Comparison of ENCODE assay signal across 1 cellular context in genomic region chr9:72997387-72997995, GRCh38.
TF ChIP-seq lines count a peak whose summit lies in the region.

No MANE protein-coding gene starts in this region.

TF ChIP-seq in A549, 52 proteins besides CTCF, POLR2A, EP300 and RAD21 (continued from another document):
- TF ChIP-seq, protein P1, sequence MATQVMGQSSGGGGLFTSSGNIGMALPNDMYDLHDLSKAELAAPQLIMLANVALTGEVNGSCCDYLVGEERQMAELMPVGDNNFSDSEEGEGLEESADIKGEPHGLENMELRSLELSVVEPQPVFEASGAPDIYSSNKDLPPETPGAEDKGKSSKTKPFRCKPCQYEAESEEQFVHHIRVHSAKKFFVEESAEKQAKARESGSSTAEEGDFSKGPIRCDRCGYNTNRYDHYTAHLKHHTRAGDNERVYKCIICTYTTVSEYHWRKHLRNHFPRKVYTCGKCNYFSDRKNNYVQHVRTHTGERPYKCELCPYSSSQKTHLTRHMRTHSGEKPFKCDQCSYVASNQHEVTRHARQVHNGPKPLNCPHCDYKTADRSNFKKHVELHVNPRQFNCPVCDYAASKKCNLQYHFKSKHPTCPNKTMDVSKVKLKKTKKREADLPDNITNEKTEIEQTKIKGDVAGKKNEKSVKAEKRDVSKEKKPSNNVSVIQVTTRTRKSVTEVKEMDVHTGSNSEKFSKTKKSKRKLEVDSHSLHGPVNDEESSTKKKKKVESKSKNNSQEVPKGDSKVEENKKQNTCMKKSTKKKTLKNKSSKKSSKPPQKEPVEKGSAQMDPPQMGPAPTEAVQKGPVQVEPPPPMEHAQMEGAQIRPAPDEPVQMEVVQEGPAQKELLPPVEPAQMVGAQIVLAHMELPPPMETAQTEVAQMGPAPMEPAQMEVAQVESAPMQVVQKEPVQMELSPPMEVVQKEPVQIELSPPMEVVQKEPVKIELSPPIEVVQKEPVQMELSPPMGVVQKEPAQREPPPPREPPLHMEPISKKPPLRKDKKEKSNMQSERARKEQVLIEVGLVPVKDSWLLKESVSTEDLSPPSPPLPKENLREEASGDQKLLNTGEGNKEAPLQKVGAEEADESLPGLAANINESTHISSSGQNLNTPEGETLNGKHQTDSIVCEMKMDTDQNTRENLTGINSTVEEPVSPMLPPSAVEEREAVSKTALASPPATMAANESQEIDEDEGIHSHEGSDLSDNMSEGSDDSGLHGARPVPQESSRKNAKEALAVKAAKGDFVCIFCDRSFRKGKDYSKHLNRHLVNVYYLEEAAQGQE (IDR thresholded peaks at IDR 0.05), result no peak
- no peak for TF ChIP-seq NPAS2 (CRISPR knock-in tag; IDR thresholded peaks at IDR 0.05; ENCODE audit: borderline replicate concordance)
- no peak for TF ChIP-seq CBX8 (IDR thresholded peaks at IDR 0.05)
- no peak for TF ChIP-seq RNF2 (IDR thresholded peaks at IDR 0.05; ENCODE audit: borderline replicate concordance, low read depth)
- peak; percentile 66 for TF ChIP-seq JUNB (IDR thresholded peaks at IDR 0.05)
- no peak for TF ChIP-seq ZSCAN20 (CRISPR knock-in tag; IDR thresholded peaks at IDR 0.05)
- TF ChIP-seq RARB (CRISPR knock-in tag; IDR thresholded peaks at IDR 0.05), result peak; percentile 82; the same call in 1 of the 2 replicates
- no peak for TF ChIP-seq TFCP2L1 (CRISPR knock-in tag; IDR thresholded peaks at IDR 0.05)
- no peak for TF ChIP-seq HMGXB4 (CRISPR knock-in tag; IDR thresholded peaks at IDR 0.05; ENCODE audit: borderline replicate concordance)
- TF ChIP-seq ZC3H11A (IDR thresholded peaks at IDR 0.05), result no peak
- TF ChIP-seq MAX (IDR thresholded peaks at IDR 0.05), result peak; percentile 87
- TF ChIP-seq KDM1A (IDR thresholded peaks at IDR 0.05; ENCODE audit: low read depth), result no peak
- peak; percentile 42; the same call in 1 of the 2 replicates for TF ChIP-seq FOXS1 (CRISPR knock-in tag; IDR thresholded peaks at IDR 0.05)
- no peak for TF ChIP-seq FOSL2 (IDR thresholded peaks at IDR 0.05)
- peak; percentile 85 for TF ChIP-seq FOSL2 (CRISPR knock-in tag; IDR thresholded peaks at IDR 0.05)
- no peak for TF ChIP-seq NFE2L2 (conservative IDR thresholded peaks at IDR 0.05; ENCODE audit: low read length)
- TF ChIP-seq SMC3 (IDR thresholded peaks at IDR 0.05), result peak; percentile 38; the same call in 2 of the 3 replicates
- TF ChIP-seq ZNF302 (CRISPR knock-in tag; IDR thresholded peaks at IDR 0.05), result no peak
- no peak for TF ChIP-seq KDM5A (IDR thresholded peaks at IDR 0.05)
- peak; percentile 47 to 80; a peak in 2 of 4 replicates for TF ChIP-seq CEBPB (IDR thresholded peaks at IDR 0.05)
- no peak for TF ChIP-seq ZFP36 (IDR thresholded peaks at IDR 0.05; ENCODE audit: borderline replicate concordance, partially characterized antibody)
- no peak for TF ChIP-seq E2F6 (IDR thresholded peaks at IDR 0.05; ENCODE audit: borderline replicate concordance, low read depth)
- peak; percentile 99 for TF ChIP-seq GATA3 (IDR thresholded peaks at IDR 0.05; ENCODE audit: borderline replicate concordance)
- peak; percentile 83; the same call in 1 of the 2 replicates for TF ChIP-seq PBX3 (IDR thresholded peaks at IDR 0.05)
- no peak for TF ChIP-seq MYC (IDR thresholded peaks at IDR 0.05; ENCODE audit: borderline replicate concordance, low read length)
- TF ChIP-seq, protein P2, sequence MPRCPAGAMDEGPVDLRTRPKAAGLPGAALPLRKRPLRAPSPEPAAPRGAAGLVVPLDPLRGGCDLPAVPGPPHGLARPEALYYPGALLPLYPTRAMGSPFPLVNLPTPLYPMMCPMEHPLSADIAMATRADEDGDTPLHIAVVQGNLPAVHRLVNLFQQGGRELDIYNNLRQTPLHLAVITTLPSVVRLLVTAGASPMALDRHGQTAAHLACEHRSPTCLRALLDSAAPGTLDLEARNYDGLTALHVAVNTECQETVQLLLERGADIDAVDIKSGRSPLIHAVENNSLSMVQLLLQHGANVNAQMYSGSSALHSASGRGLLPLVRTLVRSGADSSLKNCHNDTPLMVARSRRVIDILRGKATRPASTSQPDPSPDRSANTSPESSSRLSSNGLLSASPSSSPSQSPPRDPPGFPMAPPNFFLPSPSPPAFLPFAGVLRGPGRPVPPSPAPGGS (IDR thresholded peaks at IDR 0.05), result peak; percentile 93
TF ChIP-seq in A549: peak in this region for 15.
